8 cellular contexts compared by ENCODE assay signal in genomic region chr9:133460405-133461175, GRCh38. TPM values are rescaled to one million over a fixed set of nuclear protein-coding genes. Genes with fewer than 3 reads are reported as not detected.
A peak's percentile ranks its signal among the peaks of the same experiment; 100 is the strongest.
DNase-seq lines count a peak whose midpoint lies in the region; ATAC-seq and TF ChIP-seq lines count a peak whose summit lies in the region.

No MANE protein-coding gene starts in this region.

- H3K27ac Mint-ChIP-seq in endodermal cell, result peak overlapping the region; percentile 90

- no peaks in the 10 kb centered on the region for H3K4me1 Mint-ChIP-seq in endodermal cell

- H4K20me1 ChIP-seq in SU-DHL-6 (ENCODE audit: low read depth, low read length), result no peaks in the 10 kb centered on the region

- no peaks in the 10 kb centered on the region for H3K27me3 ChIP-seq in HUES48 (ENCODE audit: control insufficient read depth, insufficient read depth, low read length)
- no peaks in the 10 kb centered on the region for H3K27me3 ChIP-seq in SU-DHL-6 (ENCODE audit: low read length)
- no peaks in the 10 kb centered on the region for H3K27me3 ChIP-seq in endodermal cell (ENCODE audit: control insufficient read depth, insufficient read depth, low read length, poor library complexity, severe bottlenecking)
- no peaks in the 10 kb centered on the region for H3K27me3 ChIP-seq in vagina

- peak overlapping the region; percentile 93 for H3K4me3 ChIP-seq in HUES48 (ENCODE audit: low read depth, low read length)
- H3K4me3 ChIP-seq in SU-DHL-6 (ENCODE audit: insufficient read depth, low read length, poor library complexity, severe bottlenecking), result peak overlapping the region; percentile 66
- H3K4me3 ChIP-seq in endodermal cell (ENCODE audit: low read length), result peak overlapping the region; percentile 86
- H3K4me3 ChIP-seq in vagina, result peak overlapping the region; percentile 57 to 81

- no peaks in the 10 kb centered on the region for H3F3A ChIP-seq in SU-DHL-6 (ENCODE audit: insufficient read depth)

- peak overlapping the region; percentile 95 for H3K27ac ChIP-seq in HUES48 (ENCODE audit: low read depth, low read length)
- H3K27ac ChIP-seq in SU-DHL-6 (ENCODE audit: low read depth, low read length), result no peak overlapping the region
- peak overlapping the region; percentile 99 for H3K27ac ChIP-seq in endodermal cell (ENCODE audit: low read depth, low read length)
- H3K27ac ChIP-seq in vagina, result peak overlapping the region; percentile 89

- intact Hi-C loops in vagina (cut with DNase I), result no loop called here

- H3K4me2 ChIP-seq in SU-DHL-6 (ENCODE audit: low read depth, low read length, poor library complexity, severe bottlenecking), result peak overlapping the region; percentile 70

- ATAC-seq in GM21360 (IDR thresholded peaks at IDR 0.05; ENCODE audit: unreplicated experiment), result peak; percentile 12

- peaks cover 10% of the 10 kb centered on the region for H3K36me3 Mint-ChIP-seq in endodermal cell (ENCODE audit: low read depth)

- peaks cover 9% of the 10 kb centered on the region; the same call in 1 of the 2 replicates for H3K36me3 ChIP-seq in HUES48 (ENCODE audit: control insufficient read depth, insufficient read depth, low read length)
- H3K36me3 ChIP-seq in SU-DHL-6 (ENCODE audit: low read length), result no peaks in the 10 kb centered on the region
- peaks cover 4% of the 10 kb centered on the region for H3K36me3 ChIP-seq in endodermal cell (ENCODE audit: control insufficient read depth, insufficient read depth, low read length)
- no peaks in the 10 kb centered on the region for H3K36me3 ChIP-seq in vagina

- H3K27me3 Mint-ChIP-seq in endodermal cell (ENCODE audit: insufficient read depth), result peaks cover 2% of the 10 kb centered on the region

- no peak for TF ChIP-seq POLR2A in vagina (IDR thresholded peaks at IDR 0.05)

- H3K9ac ChIP-seq in HUES48 (ENCODE audit: low read depth, low read length) (peak overlapping the region; percentile 12; the same call in 1 of the 2 replicates), SU-DHL-6 (ENCODE audit: low read length) (peak overlapping the region; percentile 67), endodermal cell (ENCODE audit: extremely low read depth, low read length, poor library complexity, severe bottlenecking) (peak overlapping the region; percentile 80)

- H3K79me2 ChIP-seq in SU-DHL-6 (ENCODE audit: insufficient read depth, low read length), result no peaks in the 10 kb centered on the region

- H3K9me2 ChIP-seq in SU-DHL-6 (replicated peaks; ENCODE audit: insufficient read depth, low read length), result no peaks in the 10 kb centered on the region

- TF ChIP-seq CTCF in SU-DHL-6 (IDR thresholded peaks at IDR 0.05; ENCODE audit: insufficient read depth, low read length, poor library complexity, severe bottlenecking), result no peak
- no peak for TF ChIP-seq CTCF in endodermal cell (conservative IDR thresholded peaks at IDR 0.05)
- no peak for TF ChIP-seq CTCF in vagina (IDR thresholded peaks at IDR 0.05)

- H3K4me3 Mint-ChIP-seq in endodermal cell, result peak overlapping the region; percentile 72

- 12 to 25% methylated on average over 8 to 30 of the region's 30 CpGs for WGBS in endodermal cell (ENCODE audit: insufficient coverage in 1 of 2, insufficient read length in 1 of 2), 2 experiments

- no peak overlapping the region for H2AFZ ChIP-seq in SU-DHL-6 (ENCODE audit: low read depth, low read length, severe bottlenecking)

- no peaks in the 10 kb centered on the region for H3K9me3 Mint-ChIP-seq in endodermal cell

- peak; percentile 71 for DNase-seq in ELF-1 (ENCODE audit: low read depth, low spot score)
- DNase-seq in endodermal cell, result peak; percentile 88
- peak; percentile 43 for DNase-seq in mucosa of gallbladder (ENCODE audit: low spot score)
- DNase-seq in vagina (ENCODE audit: extremely low spot score in 2 of 2), result no peak
- DNase-seq in AG20443 (ENCODE audit: low spot score), result no peak

- H3K4me1 ChIP-seq in HUES48 (ENCODE audit: control insufficient read depth, insufficient read depth, low read length) (peaks cover 14% of the 10 kb centered on the region), endodermal cell (ENCODE audit: control insufficient read depth, insufficient read depth, low read length) (peaks cover 4% of the 10 kb centered on the region), vagina (peaks cover 18% of the 10 kb centered on the region)

- no peaks in the 10 kb centered on the region for H3K9me3 ChIP-seq in HUES48 (ENCODE audit: control insufficient read depth, insufficient read depth, low read length)
- H3K9me3 ChIP-seq in SU-DHL-6 (ENCODE audit: insufficient read depth, low read length), result no peaks in the 10 kb centered on the region
- no peaks in the 10 kb centered on the region for H3K9me3 ChIP-seq in endodermal cell (ENCODE audit: control insufficient read depth, low read length)
- no peaks in the 10 kb centered on the region for H3K9me3 ChIP-seq in vagina

RNA-seq across cellular contexts. Expression of gene CACFD1, which starts 0.8 kb away (rescaled TPM):
- total RNA-seq in endodermal cell (10 to 100 TPM; 30.6 to 35.0 TPM), mucosa of gallbladder (79.3 TPM), vagina (9.1 TPM)
- polyA plus RNA-seq in endodermal cell (2013, experiment 1 of 2), result 26.8 TPM
- 26.0 TPM for polyA plus RNA-seq in endodermal cell (2013, experiment 2 of 2)

RNA-seq across cellular contexts. Expression of gene SLC2A6, which starts 18.3 kb away (rescaled TPM):
- 10 to 100 TPM; 11.6 to 17.7 TPM for total RNA-seq in endodermal cell
- polyA plus RNA-seq in endodermal cell (2013, experiment 1 of 2), result 10.7 TPM
- polyA plus RNA-seq in endodermal cell (2013, experiment 2 of 2), result 10.5 TPM
- 18.4 TPM for total RNA-seq in mucosa of gallbladder
- total RNA-seq in vagina, result 3.7 TPM

RNA-seq across cellular contexts. Expression of gene ADAMTS13, which starts 38.4 kb away (rescaled TPM):
- total RNA-seq in endodermal cell (10 to 100 TPM; 13.5 to 21.7 TPM), mucosa of gallbladder (7.1 TPM), vagina (2.0 TPM)
- 9.7 TPM for polyA plus RNA-seq in endodermal cell (2013, experiment 1 of 2)
- polyA plus RNA-seq in endodermal cell (2013, experiment 2 of 2), result 7.6 TPM

RNA-seq across cellular contexts. Expression of gene REXO4, which starts 42.8 kb away (rescaled TPM):
- total RNA-seq in endodermal cell, result 10 to 100 TPM; 30.2 to 36.5 TPM
- 23.1 TPM for polyA plus RNA-seq in endodermal cell (2013, experiment 1 of 2)
- polyA plus RNA-seq in endodermal cell (2013, experiment 2 of 2), result 20.9 TPM
- 27.5 TPM for total RNA-seq in mucosa of gallbladder
- 17.2 TPM for total RNA-seq in vagina

Comparison
In these comparisons a context has a peak if more than half of its experiments do, and no peak if none do; other contexts are left out.
1. DNase-seq: peak in ELF-1 (single experiment), endodermal cell (single experiment) and mucosa of gallbladder (single experiment); none in vagina (0 of 2) and AG20443 (single experiment).
2. H3K9ac ChIP-seq: peak in every context shown above with its lines; median percentile 80 in endodermal cell; 67 in SU-DHL-6; 12 in HUES48.
3. Peak in every context shown above with its lines, with median percentiles within 50 percentile points of each other: H3K4me3 ChIP-seq.